In the genomic region with DNA sequence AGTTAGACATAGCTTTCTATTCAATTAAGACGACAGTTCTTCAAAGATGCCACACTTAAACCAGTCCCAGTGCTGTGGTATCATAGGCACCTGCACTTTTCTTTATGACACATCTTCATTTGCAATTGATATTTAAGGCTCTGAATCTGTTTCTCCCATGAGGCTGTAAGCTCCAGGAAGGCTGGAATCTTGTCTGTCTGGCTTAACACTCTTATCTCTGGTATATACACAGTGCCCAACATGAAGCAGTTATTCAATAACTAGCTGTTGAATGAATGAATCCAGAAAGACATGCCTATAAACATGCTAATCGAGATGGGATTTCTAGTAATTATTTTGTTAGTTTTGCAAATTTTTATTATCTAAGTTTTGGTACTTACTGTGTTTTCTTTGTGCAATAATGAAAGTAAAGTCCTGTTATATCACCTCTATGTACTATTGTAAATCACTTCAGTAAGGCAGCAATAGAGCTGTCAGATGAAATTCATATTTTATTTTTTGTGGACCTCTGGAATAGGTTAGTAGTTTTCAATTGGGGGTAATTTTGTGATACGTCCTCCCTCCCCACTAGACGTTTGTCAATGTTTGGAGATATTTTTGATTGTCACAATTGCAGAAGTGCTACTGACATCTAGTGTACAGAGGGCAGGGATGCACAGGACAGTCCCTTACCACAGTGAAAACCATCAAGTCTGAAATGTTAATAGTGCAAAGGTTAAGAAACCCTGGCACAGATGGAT, we compare ENCODE assay signal across 8 cellular contexts. TPM values are rescaled to one million over a fixed set of nuclear protein-coding genes. Genes with fewer than 3 reads are reported as not detected.
DNase-seq lines count a peak whose midpoint lies in the region; ATAC-seq and TF ChIP-seq lines count a peak whose summit lies in the region.

No MANE protein-coding gene starts in this region.

- H3K4me3 ChIP-seq in fibroblast of mammary gland (ENCODE audit: control insufficient read depth, low read depth, low read length) (no peak overlapping the region), thyroid gland (replicated peaks in 1 of 3) (no peak overlapping the region)

- no peak for TF ChIP-seq POLR2A in thyroid gland (IDR thresholded peaks at IDR 0.05)

- H3K27me3 ChIP-seq in thyroid gland: no peaks in the 10 kb centered on the region

- H3K27ac ChIP-seq in thyroid gland: no peak overlapping the region

- H3K9me3 Mint-ChIP-seq in activated T-cell treated with anti-CD3 and anti-CD28 coated beads, Interleukin-2, amount 50 U/mL, for 24 hours: no peaks in the 10 kb centered on the region

- no peaks in the 10 kb centered on the region for H3K9me3 ChIP-seq in thyroid gland

- H3K36me3 ChIP-seq in thyroid gland: no peaks in the 10 kb centered on the region

- ATAC-seq in GM18502 (IDR thresholded peaks at IDR 0.05; ENCODE audit: poor library complexity, unreplicated experiment) (peak; percentile 74), HG02678 (IDR thresholded peaks at IDR 0.05; ENCODE audit: unreplicated experiment) (peak; percentile 74)

- H3K4me3 Mint-ChIP-seq in activated T-cell treated with anti-CD3 and anti-CD28 coated beads, Interleukin-2, amount 50 U/mL, for 24 hours: no peak overlapping the region

- WGBS in thyroid gland, 2 donors: 36 to 45% methylated on average over 4 of the region's 4 CpGs

- peaks cover 26% of the 10 kb centered on the region for H3K27me3 Mint-ChIP-seq in activated T-cell treated with anti-CD3 and anti-CD28 coated beads, Interleukin-2, amount 50 U/mL, for 24 hours

- DNase-seq in NOMO-1 treated with dmso at 0.1 percent for 144 hours (lab: John Stamatoyannopoulos, UW; ENCODE audit: unreplicated experiment): peak; percentile 26
- DNase-seq in fibroblast of mammary gland (ENCODE audit: low read depth): peak; percentile 52
- DNase-seq in thyroid gland: peak in 1 of 2 donors; percentile 8
- no peak for DNase-seq in NCI-H345 (lab: John Stamatoyannopoulos, UW)
- no peak for DNase-seq in activated T-cell treated with anti-CD3 and anti-CD28 coated beads, Interleukin-2, amount 50 U/mL, for 24 hours
- DNase-seq in stimulated activated naive CD4-positive, alpha-beta T cell (lab: John Stamatoyannopoulos, UW): no peak

- H3K4me1 Mint-ChIP-seq in activated T-cell treated with anti-CD3 and anti-CD28 coated beads, Interleukin-2, amount 50 U/mL, for 24 hours (ENCODE audit: low read depth): no peaks in the 10 kb centered on the region

- no peaks in the 10 kb centered on the region for H3K4me1 ChIP-seq in thyroid gland

- no peak overlapping the region for H3K27ac Mint-ChIP-seq in activated T-cell treated with anti-CD3 and anti-CD28 coated beads, Interleukin-2, amount 50 U/mL, for 24 hours

- H3K36me3 Mint-ChIP-seq in activated T-cell treated with anti-CD3 and anti-CD28 coated beads, Interleukin-2, amount 50 U/mL, for 24 hours (ENCODE audit: low read depth): no peaks in the 10 kb centered on the region

- peak; percentile 74 for TF ChIP-seq CTCF in fibroblast of mammary gland (conservative IDR thresholded peaks at IDR 0.05; ENCODE audit: control insufficient read depth, insufficient read depth, low read depth, low read length)
- peak; percentile 10 to 69 (median 54) for TF ChIP-seq CTCF in thyroid gland (IDR thresholded peaks at IDR 0.05)

- intact Hi-C loops in thyroid gland (cut with DNase I): loop anchor here (5.0 kb wide), 1 partner anchor 116 kb away; no protein-coding TSS in a partner anchor

RNA-seq across cellular contexts. Expression of a gene that starts 51.3 kb away (rescaled TPM):
- total RNA-seq in thyroid gland: 100 to 1,000 TPM in 1 of 4 donors, 10 to 100 TPM in 3; 34.3 to 162 (median 61.8) TPM

Comparison
In these comparisons a context has a peak if more than half of its experiments do, and no peak if none do; other contexts are left out.
1. DNase-seq: peak in NOMO-1 treated with dmso at 0.1 percent for 144 hours (single experiment) and fibroblast of mammary gland (single experiment); none in NCI-H345 (single experiment), activated T-cell treated with anti-CD3 and anti-CD28 coated beads, Interleukin-2, amount 50 U/mL, for 24 hours (single experiment) and stimulated activated naive CD4-positive, alpha-beta T cell (0 of 6).